Comparison of ENCODE assay signal across 8 cellular contexts in the genomic region with DNA sequence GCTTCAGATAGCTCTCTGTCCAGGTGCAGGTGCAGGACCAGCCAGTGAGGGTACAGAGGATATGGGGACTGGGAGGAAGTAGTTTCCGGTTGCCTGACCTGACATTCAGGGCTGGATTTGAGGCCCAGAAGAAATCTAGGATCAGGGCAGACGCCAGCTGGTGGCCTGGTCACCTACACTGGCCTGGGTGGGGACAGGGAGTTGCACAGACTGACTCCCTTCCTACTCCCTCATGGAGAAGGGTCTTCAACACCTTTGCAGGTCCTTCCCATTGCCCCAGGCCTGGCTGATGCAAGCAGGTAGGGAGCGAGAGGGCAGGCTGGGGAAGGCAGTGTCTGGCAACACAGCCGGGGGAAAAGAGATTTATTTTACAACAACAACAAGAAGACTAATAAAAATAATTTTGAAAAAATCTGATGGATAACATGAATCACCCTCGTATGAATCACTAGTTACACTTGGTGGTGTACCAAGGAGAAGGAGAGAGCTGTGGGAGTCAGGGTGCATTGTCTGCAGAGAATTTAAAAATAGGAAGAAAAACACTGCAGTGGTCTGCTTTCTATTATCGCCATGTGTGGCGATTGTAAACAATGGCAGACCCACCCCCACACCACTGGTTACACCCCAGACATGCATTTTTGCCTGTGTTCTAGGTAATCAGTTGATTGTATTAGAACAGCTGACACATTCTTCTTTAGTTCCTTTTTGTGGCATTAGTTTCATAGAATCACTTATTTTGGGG.
DNase-seq lines count a peak whose midpoint lies in the region; ATAC-seq and TF ChIP-seq lines count a peak whose summit lies in the region.

No MANE protein-coding gene starts in this region.

- ATAC-seq in HG03095 (IDR thresholded peaks at IDR 0.05; ENCODE audit: unreplicated experiment), result peak; percentile 6
- no peak for ATAC-seq in activated B cell treated with CpG ODN at 0.5 μM for 24 hours (ENCODE audit: low read depth)
- ATAC-seq in GM18858 (IDR thresholded peaks at IDR 0.05; ENCODE audit: unreplicated experiment), result no peak
- ATAC-seq in HG03039 (IDR thresholded peaks at IDR 0.05; ENCODE audit: unreplicated experiment), result no peak

- intact Hi-C loops in activated B cell treated with CpG ODN at 0.5 μM for 24 hours (cut with micrococcal nuclease), result loop anchor here (1.0 to 10.0 kb wide), 6 partner anchors 81 to 1334 kb away; a partner anchor contains a TSS

- H3K4me1 Mint-ChIP-seq in activated B cell treated with CpG ODN at 0.5 μM for 24 hours, result peaks cover 96% of the 10 kb centered on the region

- CTCF ChIA-PET in activated B cell treated with CpG ODN at 0.5 μM for 24 hours (lab: Charles Lee), result interaction anchor here (1.8 to 14.4 kb wide), 2 partner anchors 40 to 116 kb away, joined by 4 to 250 read pairs; no protein-coding TSS in a partner anchor

- no peak for TF ChIP-seq CTCF in activated B cell treated with CpG ODN at 0.5 μM for 24 hours (IDR thresholded peaks at IDR 0.05)
- TF ChIP-seq CTCF in fibroblast of the aortic adventitia (IDR thresholded peaks at IDR 0.05; ENCODE audit: insufficient read depth, low read length), result peak; percentile 1

- POLR2A ChIA-PET in activated B cell treated with CpG ODN at 0.5 μM for 24 hours (lab: Charles Lee), result interaction anchor here (1.1 to 2.4 kb wide), 10 partner anchors 40 to 438 kb away, joined by 3 to 12 read pairs (median 5); a partner anchor contains a TSS

- DNase-seq in GM03348 (ENCODE audit: low spot score), result peak; percentile 83
- no peak for DNase-seq in activated B cell treated with CpG ODN at 0.5 μM for 24 hours
- peak; percentile 96 for DNase-seq in fibroblast of the aortic adventitia (ENCODE audit: low read depth)
- DNase-seq in medulla oblongata (ENCODE audit: extremely low spot score), result no peak
- no peak for DNase-seq in NAMALWA (ENCODE audit: low spot score)

- no peaks in the 10 kb centered on the region for H3K36me3 Mint-ChIP-seq in activated B cell treated with CpG ODN at 0.5 μM for 24 hours (ENCODE audit: low read depth)

- H3K27me3 Mint-ChIP-seq in activated B cell treated with CpG ODN at 0.5 μM for 24 hours, result no peaks in the 10 kb centered on the region

- peak overlapping the region; percentile 99 for H3K27ac Mint-ChIP-seq in activated B cell treated with CpG ODN at 0.5 μM for 24 hours

- H3K4me3 Mint-ChIP-seq in activated B cell treated with CpG ODN at 0.5 μM for 24 hours, result peak overlapping the region; percentile 74

- H3K9me3 Mint-ChIP-seq in activated B cell treated with CpG ODN at 0.5 μM for 24 hours, result no peaks in the 10 kb centered on the region

- H3K4me3 ChIP-seq in fibroblast of the aortic adventitia (ENCODE audit: low read depth, low read length), result no peak overlapping the region

Comparison
In these comparisons a context has a peak if more than half of its experiments do, and no peak if none do; other contexts are left out.
1. DNase-seq: peak in GM03348 (single experiment) and fibroblast of the aortic adventitia (single experiment); none in activated B cell treated with CpG ODN at 0.5 μM for 24 hours (single experiment), medulla oblongata (single experiment) and NAMALWA (single experiment).